ENCODE assay signal across 8 cellular contexts in genomic region chr12:5442251-5443006, GRCh38. TPM values are rescaled to one million over a fixed set of nuclear protein-coding genes. Genes with fewer than 3 reads are reported as not detected.
DNase-seq lines count a peak whose midpoint lies in the region; ATAC-seq and TF ChIP-seq lines count a peak whose summit lies in the region.

No MANE protein-coding gene starts in this region.

- H3K4me3 Mint-ChIP-seq in brain: no peak overlapping the region
- no peak overlapping the region for H3K4me3 Mint-ChIP-seq in CD14-positive monocyte

- peaks cover 19% of the 10 kb centered on the region for H3K27me3 Mint-ChIP-seq in brain
- peaks cover 29 to 41% (median 31%) of the 10 kb centered on the region in 3 donors for H3K27me3 Mint-ChIP-seq in CD14-positive monocyte (ENCODE audit: low read depth in 3 of 3)

- no peaks in the 10 kb centered on the region for H3K36me3 ChIP-seq in right lobe of liver

- H3K4me1 Mint-ChIP-seq in brain (peaks cover 21% of the 10 kb centered on the region), CD14-positive monocyte (peaks cover 9% of the 10 kb centered on the region)

- H3K9me3 ChIP-seq in right lobe of liver: no peaks in the 10 kb centered on the region

- TF ChIP-seq POLR2A in right lobe of liver (IDR thresholded peaks at IDR 0.05): no peak

- H3K36me3 Mint-ChIP-seq in brain: peaks cover 5% of the 10 kb centered on the region
- H3K36me3 Mint-ChIP-seq in CD14-positive monocyte: no peaks in the 10 kb centered on the region

- peak; percentile 83 to 90 (median 84) for ATAC-seq in right lobe of liver
- ATAC-seq in HG03097 (IDR thresholded peaks at IDR 0.05; ENCODE audit: low FRiP score, unreplicated experiment): no peak
- ATAC-seq in GM21529 (IDR thresholded peaks at IDR 0.05; ENCODE audit: unreplicated experiment): no peak

- DNase-seq in GM10266 (ENCODE audit: extremely low spot score) (no peak), NCI-H187 (lab: John Stamatoyannopoulos, UW) (peak; percentile 13 to 24), right lobe of liver (no peak), CD14-positive monocyte (ENCODE audit: low spot score) (no peak)
- no peak for DNase-seq in activated CD4-positive, alpha-beta T cell treated with anti-CD3 and anti-CD28 coated beads for 1 hour

- WGBS in right lobe of liver (ENCODE audit: insufficient coverage, low coverage, low lambda C conversion rate, missing lambda C conversion rate): 36% methylated on average over 9 of the region's 11 CpGs

- intact Hi-C loops in right lobe of liver (cut with DNase I) (loop anchor here in 1 of 2 donors (10.0 kb wide), 1 partner anchor 72 kb away; no protein-coding TSS in a partner anchor), CD14-positive monocyte (cut with micrococcal nuclease) (no loop called here)

- peaks cover 0 to 9% (median 4%) of the 10 kb centered on the region in 4 donors for H3K4me1 ChIP-seq in right lobe of liver

- TF ChIP-seq CTCF in GM10266 (IDR thresholded peaks at IDR 0.05; ENCODE audit: control insufficient read depth, insufficient read depth, low read depth, missing control alignments) (peak; percentile 24), brain (conservative IDR thresholded peaks at IDR 0.05) (peak; percentile 64 to 73), right lobe of liver (IDR thresholded peaks at IDR 0.05) (peak; percentile 60 to 75 (median 68)), CD14-positive monocyte (IDR thresholded peaks at IDR 0.05) (no peak)

- H3K27ac Mint-ChIP-seq in brain (no peak overlapping the region), CD14-positive monocyte (no peak overlapping the region)

- no peak overlapping the region for H3K4me3 ChIP-seq in right lobe of liver

- H3K9me3 Mint-ChIP-seq in brain (peaks cover 3 to 9% (median 6%) of the 10 kb centered on the region in 5 experiments), CD14-positive monocyte (peaks cover 0 to 2% (median 0%) of the 10 kb centered on the region in 7 donors)

- no peaks in the 10 kb centered on the region for H3K27me3 ChIP-seq in right lobe of liver

- no peak overlapping the region for H3K27ac ChIP-seq in right lobe of liver

RNA-seq across cellular contexts. Expression of gene NTF3, which starts 10.5 kb away (rescaled TPM):
- 2.1 TPM for polyA plus RNA-seq in brain (ENCODE audit: insufficient read depth, low read depth, low replicate concordance)
- 1 to 10 TPM; 1.1 to 4.0 (median 2.6) TPM for total RNA-seq in right lobe of liver
- polyA plus RNA-seq in CD14-positive monocyte: not detected

Comparison
In these comparisons a context has a peak if more than half of its experiments do, and no peak if none do; other contexts are left out.
1. DNase-seq: peak in NCI-H187 (2 of 2); none in GM10266 (single experiment), right lobe of liver (0 of 3), CD14-positive monocyte (single experiment) and activated CD4-positive, alpha-beta T cell treated with anti-CD3 and anti-CD28 coated beads for 1 hour (single experiment).
2. ATAC-seq: peak in right lobe of liver (4 of 4); none in HG03097 (single experiment) and GM21529 (single experiment).